8 cellular contexts compared by ENCODE assay signal in the genomic region with DNA sequence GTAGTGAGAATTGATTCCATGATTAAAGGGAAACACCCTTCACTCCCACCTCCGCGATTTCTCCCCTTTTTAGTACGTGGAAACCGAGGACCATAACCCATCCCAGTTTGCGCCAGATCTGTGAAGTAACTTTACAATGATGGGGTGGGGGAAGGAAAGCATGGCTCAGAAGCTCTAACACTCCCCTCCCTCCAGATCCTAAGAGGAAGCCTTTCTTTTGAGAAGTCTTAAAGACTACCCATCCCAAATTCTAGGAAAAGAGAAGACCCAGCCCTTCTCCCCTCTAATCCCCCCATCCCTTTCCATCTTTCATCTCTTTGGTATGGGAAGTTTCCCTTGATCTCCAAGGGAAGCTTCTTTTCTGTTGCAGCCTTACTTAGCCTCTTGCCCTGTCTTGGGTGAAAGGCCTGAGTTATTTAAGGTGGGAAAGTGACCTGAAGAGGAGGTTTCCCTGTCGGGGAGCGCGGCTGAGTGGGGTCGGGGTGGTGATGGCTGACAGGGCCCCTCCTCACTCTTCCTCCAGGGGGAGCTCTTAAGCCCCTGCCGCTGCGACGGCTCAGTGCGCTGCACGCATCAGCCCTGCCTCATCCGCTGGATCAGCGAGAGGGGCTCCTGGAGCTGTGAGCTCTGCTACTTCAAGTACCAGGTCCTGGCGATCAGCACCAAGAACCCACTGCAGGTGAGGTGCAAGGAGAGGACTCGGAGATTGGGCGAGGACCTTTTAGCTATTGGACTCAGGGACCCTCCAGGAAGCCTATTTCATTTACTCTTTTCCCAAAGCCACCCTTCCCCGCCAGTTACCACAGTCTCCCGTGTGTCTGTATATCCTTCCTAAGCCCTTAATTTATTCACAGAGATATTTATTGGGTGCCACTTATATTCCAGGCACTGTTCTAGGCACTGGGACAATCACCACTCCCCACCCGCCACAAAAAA. TPM values are rescaled to one million over a fixed set of nuclear protein-coding genes. Genes with fewer than 3 reads are reported as not detected.
DNase-seq lines count a peak whose midpoint lies in the region; TF ChIP-seq lines count a peak whose summit lies in the region.

No MANE protein-coding gene starts in this region.

- peak overlapping the region in 1 of 2 donors; percentile 80 for H3K4me3 ChIP-seq in prostate gland
- no peak overlapping the region for H3K4me3 ChIP-seq in GM23248

- TF ChIP-seq POLR2A in erythroblast (IDR thresholded peaks at IDR 0.05; ENCODE audit: low read length) (no peak), prostate gland (IDR thresholded peaks at IDR 0.05) (no peak)

- peak in 3 of 4 experiments; percentile 11 to 40 (median 30) for TF ChIP-seq CTCF in prostate gland (IDR thresholded peaks at IDR 0.05)

- peaks cover 4% of the 10 kb centered on the region for H3K79me2 ChIP-seq in GM23248 (ENCODE audit: insufficient read depth)

- no peak overlapping the region for H3K4me2 ChIP-seq in GM23248 (ENCODE audit: unreplicated experiment)

- no peaks in the 10 kb centered on the region for H4K20me1 ChIP-seq in GM23248 (ENCODE audit: insufficient read depth)

- H3K9me2 ChIP-seq in GM23248 (ENCODE audit: insufficient read depth): no peaks in the 10 kb centered on the region

- peaks cover 11% of the 10 kb centered on the region for H3F3A ChIP-seq in GM23248 (ENCODE audit: insufficient read depth)

- H3K27ac ChIP-seq in prostate gland: peak overlapping the region in 1 of 2 donors; percentile 78
- H3K27ac ChIP-seq in GM23248: no peak overlapping the region

- no peak overlapping the region for H2AFZ ChIP-seq in GM23248

- no peaks in the 10 kb centered on the region for H3K27me3 ChIP-seq in prostate gland (replicated peaks; ENCODE audit: insufficient read depth)
- peaks cover 22% of the 10 kb centered on the region for H3K27me3 ChIP-seq in GM23248 (replicated peaks; ENCODE audit: insufficient read depth)

- H3K9me3 ChIP-seq in prostate gland (no peaks in the 10 kb centered on the region), GM23248 (ENCODE audit: low read depth) (no peaks in the 10 kb centered on the region)

- H3K4me1 ChIP-seq in prostate gland (replicated peaks): peaks cover 3% of the 10 kb centered on the region
- H3K4me1 ChIP-seq in GM23248 (ENCODE audit: insufficient read depth): no peaks in the 10 kb centered on the region

- in situ Hi-C loops in GM23248 (cut with MboI): no loop called here

- H3K9ac ChIP-seq in GM23248: no peak overlapping the region

- DNase-seq in 8988T (peak; percentile 95), GM19238 (ENCODE audit: insufficient read length, low spot score) (peak; percentile 88), NCI-H748 treated with DMSO at 0.1 percent for 48 hours (lab: John Stamatoyannopoulos, UW) (peak; percentile 42), erythroblast (lab: John Stamatoyannopoulos, UW) (peak; percentile 73 to 83), prostate gland (ENCODE audit: low spot score) (no peak), GM23248 (no peak), occipital lobe (lab: John Stamatoyannopoulos, UW) (no peak)
- peak; percentile 72 for DNase-seq in activated CD8-positive, alpha-beta memory T cell treated with anti-CD3 and anti-CD28 coated beads, Interleukin-2, amount 50 U/mL, for 4 hours

- 58% methylated on average over 22 of the region's 22 CpGs for WGBS in prostate gland
- WGBS in GM23248 (ENCODE audit: low coverage in 1 of 2, low lambda C conversion rate in 2 of 2, missing lambda C conversion rate in 2 of 2), 2 experiments: 86 to 90% methylated on average over 22 of the region's 22 CpGs

- H3K36me3 ChIP-seq in prostate gland (no peaks in the 10 kb centered on the region), GM23248 (ENCODE audit: low read depth) (no peaks in the 10 kb centered on the region)

- intact Hi-C loops in prostate gland (cut with DNase I): no loop called here

RNA-seq across cellular contexts. Expression of gene MARCHF9, which starts 1.8 kb away (rescaled TPM):
- 10 to 100 TPM; 11.1 to 13.2 TPM for total RNA-seq in prostate gland
- total RNA-seq in GM23248 (2014; rRNA removed; shearing (Covaris generic)): 0.97 and 1.4 TPM in 2 replicates
- 0.18 TPM in 1 of 2 replicates, not detected in the other for polyA plus RNA-seq in GM23248 (2016; fragmentation: Nextera tagmentation; extraction: Ambion mirVana)
- 15.9 TPM for total RNA-seq in occipital lobe

RNA-seq across cellular contexts. Expression of gene CDK4, which starts 4.6 kb away (rescaled TPM):
- 100 to 1,000 TPM in 1 of 2 donors, 10 to 100 TPM in 1; 97.5 to 103 TPM for total RNA-seq in prostate gland
- total RNA-seq in GM23248 (2014; rRNA removed; shearing (Covaris generic)): 133 and 152 TPM in 2 replicates
- polyA plus RNA-seq in GM23248 (2016; fragmentation: Nextera tagmentation; extraction: Ambion mirVana): 123 and 137 TPM in 2 replicates
- total RNA-seq in occipital lobe: 59.0 TPM

RNA-seq across cellular contexts. Expression of gene CYP27B1, which starts 10.2 kb away (rescaled TPM):
- total RNA-seq in prostate gland (under 1 TPM; 0.14 to 0.91 TPM), occipital lobe (not detected)
- 0.86 and 1.0 TPM in 2 replicates for total RNA-seq in GM23248 (2014; rRNA removed; shearing (Covaris generic))
- polyA plus RNA-seq in GM23248 (2016; fragmentation: Nextera tagmentation; extraction: Ambion mirVana): 0.42 and 0.78 TPM in 2 replicates

RNA-seq across cellular contexts. Expression of gene TSPAN31, which starts 11.8 kb away (rescaled TPM):
- total RNA-seq in prostate gland (100 to 1,000 TPM in 1 of 2 donors, 10 to 100 TPM in 1; 40.4 to 127 TPM), occipital lobe (41.0 TPM)
- total RNA-seq in GM23248 (2014; rRNA removed; shearing (Covaris generic)): 70.8 and 112 TPM in 2 replicates
- 47.2 and 48.4 TPM in 2 replicates for polyA plus RNA-seq in GM23248 (2016; fragmentation: Nextera tagmentation; extraction: Ambion mirVana)

RNA-seq across cellular contexts. Expression of gene METTL1, which starts 15.2 kb away (rescaled TPM):
- total RNA-seq in prostate gland: 10 to 100 TPM in 1 of 2 donors, 1 to 10 TPM in 1; 4.9 to 14.3 TPM
- total RNA-seq in GM23248 (2014; rRNA removed; shearing (Covaris generic)): 3.7 and 7.3 TPM in 2 replicates
- 29.8 and 33.2 TPM in 2 replicates for polyA plus RNA-seq in GM23248 (2016; fragmentation: Nextera tagmentation; extraction: Ambion mirVana)
- 0.94 TPM for total RNA-seq in occipital lobe

Comparison
In these comparisons a context has a peak if more than half of its experiments do, and no peak if none do; other contexts are left out.
1. DNase-seq: peak in 8988T (single experiment), GM19238 (single experiment), NCI-H748 treated with DMSO at 0.1 percent for 48 hours (single experiment), activated CD8-positive, alpha-beta memory T cell treated with anti-CD3 and anti-CD28 coated beads, Interleukin-2, amount 50 U/mL, for 4 hours (single experiment) and erythroblast (2 of 2); none in prostate gland (single experiment), GM23248 (single experiment) and occipital lobe (single experiment).